In genomic region chr2:217612920-217613319, GRCh38 we compare ENCODE assay signal across 25 cellular contexts.
"Had no signal": no experiment of that assay in that cellular context is flagged by ENCODE, and none has a peak within 500 bp of the region (broad histone marks: within the 10 kb centered on the region; RNA-seq: fewer than 3 reads in every experiment).

No MANE protein-coding gene starts in this region.

- H3K4me1 ChIP-seq: breast epithelium, colonic mucosa, neural progenitor cell, uterus had no signal

- H3K27ac ChIP-seq: breast epithelium, colonic mucosa, epithelial cell of prostate, esophagus squamous epithelium, heart right ventricle, neural progenitor cell, testis, uterus, VCaP had no signal

- H3K4me3 ChIP-seq: breast epithelium, colonic mucosa, esophagus squamous epithelium, heart right ventricle, neural progenitor cell, testis, uterus had no signal

- H3K9me3 ChIP-seq: breast epithelium, colonic mucosa, esophagus squamous epithelium, heart right ventricle, testis, uterus had no signal

- H3K36me3 ChIP-seq: breast epithelium, colonic mucosa, esophagus squamous epithelium, heart right ventricle, neural progenitor cell, uterus had no signal

- DNase-seq: activated CD4-positive, alpha-beta T cell treated with anti-CD3 and anti-CD28 coated beads for 4 hours; activated CD4-positive, alpha-beta T cell treated with anti-CD3 and anti-CD28 coated beads, Interleukin-2, amount 50 U/mL, for 4 hours; activated CD8-positive, alpha-beta memory T cell treated with anti-CD3 and anti-CD28 coated beads, Interleukin-2, amount 50 U/mL, for 4 hours; activated gamma-delta T cell; activated naive CD4-positive, alpha-beta T cell treated with anti-CD3 and anti-CD28 coated beads, Interleukin-2, amount 50 U/mL, for 16 hours; activated T-cell treated with anti-CD3 and anti-CD28 coated beads, Interleukin-2, amount 50 U/mL, for 1 hour; amniotic stem cell; central memory CD4-positive, alpha-beta T cell; colonic mucosa; effector CD8-positive, alpha-beta T cell; esophagus squamous epithelium; foreskin melanocyte; heart right ventricle; midbrain; natural killer cell; right cardiac atrium; stimulated activated CD4-positive, alpha-beta T cell treated with anti-CD3 and anti-CD28 coated beads, Interleukin-15, amount 100 ng/mL, for 24 hours; stimulated activated naive CD4-positive, alpha-beta T cell treated with Interleukin-2 at 50 U/mL for 16 hours; T-helper 9 cell; testis; uterus had no signal

- H3K27me3 ChIP-seq: breast epithelium, colonic mucosa, esophagus squamous epithelium, heart right ventricle, neural progenitor cell, testis, uterus had no signal
